ENCODE assay signal across 20 cellular contexts in genomic region chr6:109979033-109979921, GRCh38. TPM values are rescaled to one million over a fixed set of nuclear protein-coding genes. Genes with fewer than 3 reads are reported as not detected.
DNase-seq lines count a peak whose midpoint lies in the region; ATAC-seq and TF ChIP-seq lines count a peak whose summit lies in the region.
"Had no signal": no experiment of that assay in that cellular context is flagged by ENCODE, and none has a peak within 500 bp of the region (broad histone marks: within the 10 kb centered on the region; RNA-seq: fewer than 3 reads in every experiment).

No MANE protein-coding gene starts in this region.

- intact Hi-C loops in dorsolateral prefrontal cortex (cut with DNase I): no loop called here

- DNase-seq in DMS53 (lab: John Stamatoyannopoulos, UW) (peak; percentile 70), DMS53 treated with DMSO at 0.1 percent for 48 hours (lab: John Stamatoyannopoulos, UW; ENCODE audit: unreplicated experiment) (no peak), NCI-H1092 treated with DMSO at 0.1 percent for 48 hours (lab: John Stamatoyannopoulos, UW) (peak; percentile 46), dorsolateral prefrontal cortex (peak in 9 of 10 donors; percentile 14 to 52 (median 36)), nephron progenitor cell (peak; percentile 29), kidney tubule cell (ENCODE audit: low spot score) (no peak)
- DNase-seq: activated gamma-delta T cell, NCI-H1694 treated with DMSO at 0.1 percent for 48 hours had no signal

- peaks cover 12% of the 10 kb centered on the region for H3K4me1 Mint-ChIP-seq in nephron progenitor cell
- H3K4me1 Mint-ChIP-seq: stimulated activated memory B cell treated with anti-CD40 and anti-IgM and Interleukin-4, amounts not matched to agents 10 μg/mL and 1 μg/mL and 100 μg/mL, for 72 hours had no signal

- no peaks in the 10 kb centered on the region for H3K36me3 Mint-ChIP-seq in nephron progenitor cell (ENCODE audit: low read depth)
- H3K36me3 Mint-ChIP-seq: stimulated activated memory B cell treated with anti-CD40 and anti-IgM and Interleukin-4, amounts not matched to agents 10 μg/mL and 1 μg/mL and 100 μg/mL, for 72 hours had no signal

- H3K9me3 Mint-ChIP-seq in nephron progenitor cell: no peaks in the 10 kb centered on the region
- H3K9me3 Mint-ChIP-seq: neural crest cell had no signal

- ATAC-seq in HG03520 (IDR thresholded peaks at IDR 0.05; ENCODE audit: unreplicated experiment) (no peak), HG03439 (IDR thresholded peaks at IDR 0.05; ENCODE audit: unreplicated experiment) (no peak)

- peaks cover 0 to 54% (median 24%) of the 10 kb centered on the region in 45 donors for H3K27me3 ChIP-seq in dorsolateral prefrontal cortex

- peak overlapping the region; percentile 84 for H3K4me3 Mint-ChIP-seq in nephron progenitor cell
- H3K4me3 Mint-ChIP-seq: neural crest cell; stimulated activated memory B cell treated with anti-CD40 and anti-IgM and Interleukin-4, amounts not matched to agents 10 μg/mL and 1 μg/mL and 100 μg/mL, for 72 hours had no signal

- H3K4me3 ChIP-seq in dorsolateral prefrontal cortex: peak overlapping the region in 57 of 59 donors; percentile 19 to 63 (median 45)
- H3K4me3 ChIP-seq: GM23248, right lobe of liver, SK-N-MC, upper lobe of left lung had no signal

- no peak overlapping the region for H3K27ac Mint-ChIP-seq in nephron progenitor cell
- H3K27ac Mint-ChIP-seq: stimulated activated memory B cell treated with anti-CD40 and anti-IgM and Interleukin-4, amounts not matched to agents 10 μg/mL and 1 μg/mL and 100 μg/mL, for 72 hours had no signal

- peaks cover 71% of the 10 kb centered on the region for H3K27me3 Mint-ChIP-seq in nephron progenitor cell (ENCODE audit: low read depth, poor library complexity)

- TF ChIP-seq CTCF in dorsolateral prefrontal cortex (IDR thresholded peaks at IDR 0.05 in 54 of 56, conservative IDR thresholded peaks at IDR 0.05 in 2 of 56; ENCODE audit: low read depth in 1 of 56, partially characterized antibody in 56 of 56) (no peak), nephron progenitor cell (IDR thresholded peaks at IDR 0.05) (no peak)

- H3K27ac ChIP-seq in dorsolateral prefrontal cortex: no peak overlapping the region
- H3K27ac ChIP-seq: GM23248, KMS-11, right lobe of liver, SK-N-MC, upper lobe of left lung had no signal

RNA-seq across cellular contexts. Expression of gene GPR6, which starts 1.2 kb away (rescaled TPM):
- total RNA-seq in dorsolateral prefrontal cortex: 1 to 10 TPM in 113 of 120 experiments, under 1 TPM in 6, not detected in 1; 0.30 to 9.9 (median 2.8) TPM
- total RNA-seq: A172; activated CD8-positive, alpha-beta memory T cell treated with anti-CD3 and anti-CD28 coated beads for 36 hours; aorta; GM23248; neural crest cell; right lobe of liver; upper lobe of left lung had no signal

Comparison
In these comparisons a context has a peak if more than half of its experiments do, and no peak if none do; other contexts are left out.
1. DNase-seq: peak in DMS53 (single experiment), NCI-H1092 treated with DMSO at 0.1 percent for 48 hours (single experiment), dorsolateral prefrontal cortex (9 of 10) and nephron progenitor cell (single experiment); none in DMS53 treated with DMSO at 0.1 percent for 48 hours (single experiment) and kidney tubule cell (single experiment).